31 cellular contexts compared by ENCODE assay signal in genomic region chr6:6600865-6601264, GRCh38. TPM values are rescaled to one million over a fixed set of nuclear protein-coding genes. Genes with fewer than 3 reads are reported as not detected.
A peak's percentile ranks its signal among the peaks of the same experiment; 100 is the strongest.
DNase-seq lines count a peak whose midpoint lies in the region; ATAC-seq, FAIRE-seq and TF ChIP-seq lines count a peak whose summit lies in the region.
"Had no signal": no experiment of that assay in that cellular context is flagged by ENCODE, and none has a peak within 500 bp of the region (broad histone marks: within the 10 kb centered on the region; RNA-seq: fewer than 3 reads in every experiment).

No MANE protein-coding gene starts in this region.

- CTCF ChIA-PET in H1 (lab: Charles Lee; ENCODE audit: partially characterized antibody) = interaction anchor here (1.6 kb wide), 1 partner anchor 14 kb away, joined by 3 read pairs; no protein-coding TSS in a partner anchor
- CTCF ChIA-PET in SK-N-SH (lab: Yijun Ruan, JAX) = no interaction called here

- no peak overlapping the region for H3K18ac ChIP-seq in H1 (ENCODE audit: extremely low read depth, low read length)

- H3K4me1 ChIP-seq in GM23338 (ENCODE audit: insufficient read depth) (no peaks in the 10 kb centered on the region; the same call in 1 of the 2 replicates), H1 (replicated peaks in 1 of 4; ENCODE audit: control insufficient read depth in 3 of 4, insufficient read depth in 4 of 4, low read length in 3 of 4) (no peaks in the 10 kb centered on the region), SK-N-SH (ENCODE audit: control insufficient read depth in 1 of 2, insufficient read depth in 2 of 2, low read depth in 1 of 2, low read length in 1 of 2) (no peaks in the 10 kb centered on the region)
- H3K4me1 ChIP-seq: neural progenitor cell had no signal

- 0 out of 2 replicates have a peak overlapping the region, but pooled peaks have one; percentile 16 for H3K4me2 ChIP-seq in GM23338
- H3K4me2 ChIP-seq in H1 (ENCODE audit: insufficient read depth in 1 of 2, low read depth in 2 of 2, low read length in 2 of 2) = no peak overlapping the region
- no peak overlapping the region for H3K4me2 ChIP-seq in SK-N-SH
- H3K4me2 ChIP-seq: neural progenitor cell had no signal

- H3K9me2 ChIP-seq in GM23338 (ENCODE audit: insufficient read depth) (no peaks in the 10 kb centered on the region), SK-N-SH (no peaks in the 10 kb centered on the region)

- no peak overlapping the region for H3K56ac ChIP-seq in H1 (replicated peaks; ENCODE audit: insufficient read length, low read depth, low read length)

- no peak for TF ChIP-seq POLR2A in H1 (IDR thresholded peaks at IDR 0.05; ENCODE audit: control extremely low read depth in 1 of 2, low read depth in 2 of 2, low read length in 2 of 2)

- no peak overlapping the region for H2BK12ac ChIP-seq in H1 (ENCODE audit: low read depth, low read length)

- no peak overlapping the region for H4K91ac ChIP-seq in H1 (replicated peaks; ENCODE audit: insufficient read length, low read length)

- H3K4me1 Mint-ChIP-seq in GM23338 = peaks cover 6% of the 10 kb centered on the region
- H3K4me1 Mint-ChIP-seq: neural progenitor cell had no signal

- no peak overlapping the region for H2BK20ac ChIP-seq in H1 (ENCODE audit: low read length)

- H4K8ac ChIP-seq in H1 (ENCODE audit: extremely low read depth, insufficient read depth, low read length) = no peak overlapping the region

- no peak for TF ChIP-seq RAD21 in H1 (IDR thresholded peaks at IDR 0.05 in 1 of 2, conservative IDR thresholded peaks at IDR 0.05 in 1 of 2; ENCODE audit: low read depth in 2 of 2, low read length in 2 of 2)
- TF ChIP-seq RAD21 in SK-N-SH (IDR thresholded peaks at IDR 0.05; ENCODE audit: low read length) = no peak

- H3F3A ChIP-seq in GM23338 (replicated peaks; ENCODE audit: low read depth) (no peaks in the 10 kb centered on the region), SK-N-SH (replicated peaks; ENCODE audit: insufficient read depth) (no peaks in the 10 kb centered on the region)

- H3K23me2 ChIP-seq in H1 (ENCODE audit: low read depth, low read length) = no peaks in the 10 kb centered on the region

- 67% methylated on average over 3 of the region's 3 CpGs; no CpG with 5 or more reads in 1 of the 2 experiments for WGBS in H1 (ENCODE audit: extremely low coverage in 1 of 2, insufficient coverage in 1 of 2, insufficient read length in 1 of 2, insufficient replicate concordance in 2 of 2, low coverage in 1 of 2, low lambda C conversion rate in 2 of 2, missing lambda C conversion rate in 1 of 2), 2 experiments
- WGBS in SK-N-SH (ENCODE audit: low lambda C conversion rate) = 20% methylated on average over 3 of the region's 3 CpGs

- no peak overlapping the region for H3K23ac ChIP-seq in H1 (ENCODE audit: insufficient read length)

- H2BK5ac ChIP-seq in H1 (ENCODE audit: low read depth, low read length) = no peak overlapping the region

- H3K4me3 ChIP-seq in GM23338 (no peak overlapping the region), H1 (ENCODE audit: extremely low read depth in 1 of 4, insufficient read depth in 2 of 4, low read depth in 3 of 4, low read length in 4 of 4) (no peak overlapping the region), SK-N-SH (ENCODE audit: low read depth in 2 of 2, low read length in 1 of 2) (no peak overlapping the region)
- H3K4me3 ChIP-seq: GM23248, K562, neural progenitor cell had no signal

- H3K27ac ChIP-seq in GM23338 (ENCODE audit: low read depth) (no peak overlapping the region), H1 (ENCODE audit: low read depth, low read length) (no peak overlapping the region), SK-N-SH (ENCODE audit: low read depth in 2 of 2, low read length in 1 of 2) (no peak overlapping the region)
- H3K27ac ChIP-seq: 22Rv1, epithelial cell of prostate, GM23248, neural progenitor cell had no signal

- POLR2A ChIA-PET in H1 (lab: Charles Lee; ENCODE audit: partially characterized antibody) = no interaction called here
- POLR2A ChIA-PET in SK-N-SH (lab: Yijun Ruan, JAX) = no interaction called here

- H3K9ac ChIP-seq in H1 (replicated peaks in 1 of 4; ENCODE audit: extremely low read depth in 1 of 4, low read depth in 3 of 4, low read length in 3 of 4) = no peak overlapping the region
- no peak overlapping the region for H3K9ac ChIP-seq in SK-N-SH
- H3K9ac ChIP-seq: GM23248, neural progenitor cell had no signal

- no peak overlapping the region for H3K4ac ChIP-seq in H1 (replicated peaks; ENCODE audit: insufficient read length, low read depth, low read length)

- no peaks in the 10 kb centered on the region for H3K27me3 Mint-ChIP-seq in GM23338 (ENCODE audit: insufficient read depth, low read depth, poor library complexity)
- H3K27me3 Mint-ChIP-seq: activated naive CD8-positive, alpha-beta T cell treated with anti-CD3 and anti-CD28 coated beads for 36 hours; CD4-positive, alpha-beta T cell; stimulated activated naive CD8-positive, alpha-beta T cell treated with anti-CD3 and anti-CD28 coated beads, Interleukin-15, amount 100 ng/mL, for 72 hours had no signal

- no peak overlapping the region for H2BK15ac ChIP-seq in H1 (ENCODE audit: low read length)

- H3K27me3 ChIP-seq in GM23338 (ENCODE audit: insufficient read depth) = no peaks in the 10 kb centered on the region
- H3K27me3 ChIP-seq in H1 (replicated peaks in 1 of 4; ENCODE audit: control insufficient read depth in 3 of 4, extremely low read depth in 1 of 4, insufficient read depth in 3 of 4, low read length in 3 of 4) = no peaks in the 10 kb centered on the region
- no peaks in the 10 kb centered on the region for H3K27me3 ChIP-seq in SK-N-SH (ENCODE audit: insufficient read depth)
- H3K27me3 ChIP-seq: neural progenitor cell had no signal

- peak; percentile 15 for DNase-seq in DMS53 (lab: John Stamatoyannopoulos, UW)
- DNase-seq in DMS53 treated with DMSO at 0.1 percent for 48 hours (lab: John Stamatoyannopoulos, UW; ENCODE audit: unreplicated experiment) = no peak
- DNase-seq in GM23338 (ENCODE audit: low spot score) = no peak
- DNase-seq in NCI-H345 (lab: John Stamatoyannopoulos, UW) = peak; percentile 11
- no peak for DNase-seq in H1 (ENCODE audit: low read depth in 1 of 2, low spot score in 2 of 2)
- DNase-seq in SK-N-SH = no peak
- DNase-seq in hepatic stellate cell (ENCODE audit: low spot score) = no peak
- DNase-seq: activated CD4-positive, alpha-beta T cell treated with anti-CD3 and anti-CD28 coated beads, Interleukin-2, amount 50 U/mL, for 48 hours; activated CD8-positive, alpha-beta memory T cell treated with anti-CD3 and anti-CD28 coated beads, Interleukin-2, amount 50 U/mL, for 4 hours; activated naive CD8-positive, alpha-beta T cell treated with anti-CD3 and anti-CD28 coated beads for 36 hours; CD4-positive, alpha-beta T cell; DMS 273 treated with DMSO at 0.1 percent for 48 hours; GDM1; GM23248; MM.1S; NCI-H1694; NCI-H82; SHP77; stimulated activated CD4-positive, alpha-beta T cell treated with anti-CD3 and anti-CD28 coated beads, Interleukin-15, amount 100 ng/mL, for 24 hours; stimulated activated naive CD8-positive, alpha-beta T cell treated with anti-CD3 and anti-CD28 coated beads, Interleukin-15, amount 100 ng/mL, for 72 hours; T-helper 9 cell had no signal

- ATAC-seq in GM23338 (no peak), HG03135 (IDR thresholded peaks at IDR 0.05; ENCODE audit: unreplicated experiment) (no peak)
- ATAC-seq: activated T-helper 17 cell treated with anti-CD3 and anti-CD28 coated beads, Interleukin-2, amount 50 U/mL, for 72 hours; K562; stimulated activated naive CD8-positive, alpha-beta T cell treated with anti-CD3 and anti-CD28 coated beads, Interleukin-15, amount 100 ng/mL, for 72 hours had no signal

- H3K4me3 Mint-ChIP-seq in GM23338 = no peak overlapping the region
- H3K4me3 Mint-ChIP-seq: activated naive CD8-positive, alpha-beta T cell treated with anti-CD3 and anti-CD28 coated beads for 36 hours; activated T-helper 17 cell treated with anti-CD3 and anti-CD28 coated beads, Interleukin-2, amount 50 U/mL, for 72 hours; CD4-positive, alpha-beta T cell; neural progenitor cell; stimulated activated naive CD8-positive, alpha-beta T cell treated with anti-CD3 and anti-CD28 coated beads, Interleukin-15, amount 100 ng/mL, for 72 hours had no signal

- no peak overlapping the region for H2AK5ac ChIP-seq in H1 (ENCODE audit: low read depth, low read length)

- H3K79me2 ChIP-seq in GM23338 (replicated peaks; ENCODE audit: insufficient read depth) = no peaks in the 10 kb centered on the region
- no peaks in the 10 kb centered on the region for H3K79me2 ChIP-seq in H1 (ENCODE audit: control insufficient read depth in 1 of 2, insufficient read depth in 2 of 2, low read length in 2 of 2)
- H3K79me2 ChIP-seq in SK-N-SH (ENCODE audit: insufficient read depth) = no peaks in the 10 kb centered on the region

- H4K20me1 ChIP-seq in GM23338 (replicated peaks; ENCODE audit: insufficient read depth) (no peaks in the 10 kb centered on the region), H1 (replicated peaks in 1 of 2; ENCODE audit: control insufficient read depth in 1 of 2, insufficient read depth in 2 of 2, low read length in 2 of 2) (no peaks in the 10 kb centered on the region), SK-N-SH (ENCODE audit: insufficient read depth) (no peaks in the 10 kb centered on the region)

- TF ChIP-seq EP300 in H1 (IDR thresholded peaks at IDR 0.05; ENCODE audit: borderline replicate concordance in 1 of 2, low read depth in 2 of 2, low read length in 2 of 2) (no peak), SK-N-SH (IDR thresholded peaks at IDR 0.05; ENCODE audit: borderline replicate concordance in 1 of 2, low read depth in 1 of 2, low read length in 1 of 2) (no peak)

- H3K14ac ChIP-seq in H1 (ENCODE audit: insufficient read length) = no peak overlapping the region

- no peak for TF ChIP-seq CTCF in GM23338 (conservative IDR thresholded peaks at IDR 0.05; ENCODE audit: low read depth in 2 of 2)
- TF ChIP-seq CTCF in H1 (IDR thresholded peaks at IDR 0.05; ENCODE audit: control extremely low read depth in 1 of 3, insufficient read depth in 1 of 3, low read depth in 1 of 3, low read length in 3 of 3) = no peak
- no peak for TF ChIP-seq CTCF in SK-N-SH (IDR thresholded peaks at IDR 0.05)

- H2BK120ac ChIP-seq in H1 (replicated peaks; ENCODE audit: low read depth, low read length) = no peak overlapping the region

- no peak overlapping the region for H4K5ac ChIP-seq in H1 (ENCODE audit: insufficient read length, low read depth, low read length)

- H3K79me1 ChIP-seq in H1 (ENCODE audit: low read depth, low read length) = no peaks in the 10 kb centered on the region

- H3K9me3 ChIP-seq in H1 (ENCODE audit: insufficient read depth in 2 of 2, low read depth in 1 of 2, low read length in 1 of 2) = no peaks in the 10 kb centered on the region
- no peaks in the 10 kb centered on the region for H3K9me3 ChIP-seq in SK-N-SH

- H3K36me3 Mint-ChIP-seq in GM23338 (ENCODE audit: low read depth) = no peaks in the 10 kb centered on the region
- H3K36me3 Mint-ChIP-seq: neural progenitor cell had no signal

- H3K36me3 ChIP-seq in GM23338 (ENCODE audit: insufficient read depth) (no peaks in the 10 kb centered on the region), H1 (ENCODE audit: control insufficient read depth in 2 of 4, insufficient read depth in 4 of 4, low read length in 3 of 4) (no peaks in the 10 kb centered on the region), SK-N-SH (replicated peaks in 1 of 2; ENCODE audit: control insufficient read depth in 1 of 2, insufficient read depth in 2 of 2, low read length in 1 of 2) (no peaks in the 10 kb centered on the region)
- H3K36me3 ChIP-seq: neural progenitor cell had no signal

- FAIRE-seq in H1 (lab: Jason Lieb, UNC) = no peak
- FAIRE-seq: astrocyte, GM18507, K562 had no signal

- no peak overlapping the region for H3K27ac Mint-ChIP-seq in GM23338
- H3K27ac Mint-ChIP-seq: activated naive CD8-positive, alpha-beta T cell treated with anti-CD3 and anti-CD28 coated beads for 36 hours; activated T-helper 17 cell treated with anti-CD3 and anti-CD28 coated beads, Interleukin-2, amount 50 U/mL, for 72 hours; CD4-positive, alpha-beta T cell; neural progenitor cell; stimulated activated naive CD8-positive, alpha-beta T cell treated with anti-CD3 and anti-CD28 coated beads, Interleukin-15, amount 100 ng/mL, for 72 hours had no signal

- H2AFZ ChIP-seq in GM23338 (0 out of 2 replicates have a peak overlapping the region, but pooled peaks have one; percentile 2), H1 (ENCODE audit: low read length) (peak overlapping the region; percentile 78; the same call in 1 of the 2 replicates), SK-N-SH (ENCODE audit: low read depth) (no peak overlapping the region)
- H2AFZ ChIP-seq: GM23248, neural progenitor cell had no signal

- no peaks in the 10 kb centered on the region; the same call in 2 of the 3 replicates for H3K9me3 Mint-ChIP-seq in GM23338

RNA-seq across cellular contexts. Expression of gene LY86, which starts 12.3 kb away (rescaled TPM):
- total RNA-seq in GM23338 (2014; rRNA removed; shearing (Covaris generic)) = not detected in 2 replicates
- polyA plus RNA-seq in GM23338 (2016; fragmentation: Nextera tagmentation; extraction: Ambion mirVana) (0.28 and 0.29 TPM in 2 replicates), H1 (2011; rRNA removed) (not detected in 2 replicates), SK-N-SH (2012; rRNA removed) (not detected in 2 replicates)
- total RNA-seq in H1 (2021; fragmentation: NEBNext Ultra II Directional; extraction: Animal tissue kit (Norgen Biotek cat#: 25700)) = not detected in 2 replicates
- polyA plus RNA-seq in H1 (2011; cell fraction: cytosol; rRNA removed) = not detected
- not detected for polyA plus RNA-seq in H1 (2011; cell fraction: nucleus; rRNA removed)
- not detected in 4 replicates for polyA plus RNA-seq in H1 (2012, experiment 1 of 2)
- polyA plus RNA-seq in H1 (2012, experiment 2 of 2) = not detected
- not detected for polyA plus RNA-seq in H1 (2013, experiment 1 of 2)
- not detected for polyA plus RNA-seq in H1 (2013, experiment 2 of 2)
- not detected in 2 replicates for polyA minus RNA-seq in H1 (2011; rRNA and poly(A)+ RNA removed)
- not detected for polyA minus RNA-seq in H1 (2011; cell fraction: cytosol; rRNA and poly(A)+ RNA removed)
- not detected for polyA minus RNA-seq in H1 (2011; cell fraction: nucleus; rRNA and poly(A)+ RNA removed)
- polyA plus RNA-seq in SK-N-SH (2012; cell fraction: cytosol; rRNA removed) = not detected in 2 replicates
- polyA plus RNA-seq in SK-N-SH (2012; cell fraction: nucleus; rRNA removed) = not detected in 2 replicates
- total RNA-seq: activated T-helper 17 cell treated with anti-CD3 and anti-CD28 coated beads, Interleukin-2, amount 50 U/mL, for 72 hours; astrocyte; GM23248; HT-29; K562; lung microvascular endothelial cell had no signal
- polyA plus RNA-seq: GM23248 had no signal

Comparison
In these comparisons a context has a peak if more than half of its experiments do, and no peak if none do; other contexts are left out.
1. DNase-seq: peak in DMS53 (single experiment) and NCI-H345 (single experiment); none in DMS53 treated with DMSO at 0.1 percent for 48 hours (single experiment), GM23338 (single experiment), H1 (0 of 2), SK-N-SH (single experiment) and hepatic stellate cell (single experiment).